14 cellular contexts compared by ENCODE assay signal in genomic region chr2:120528051-120528692, GRCh38.
A peak's percentile ranks its signal among the peaks of the same experiment; 100 is the strongest.
DNase-seq lines count a peak whose midpoint lies in the region; ATAC-seq and TF ChIP-seq lines count a peak whose summit lies in the region.
"Had no signal": no experiment of that assay in that cellular context is flagged by ENCODE, and none has a peak within 500 bp of the region (broad histone marks: within the 10 kb centered on the region; RNA-seq: fewer than 3 reads in every experiment).

No MANE protein-coding gene starts in this region.

- ATAC-seq in HG02938 (IDR thresholded peaks at IDR 0.05; ENCODE audit: unreplicated experiment) (no peak), GM19328 (IDR thresholded peaks at IDR 0.05; ENCODE audit: unreplicated experiment) (no peak)
- ATAC-seq: CD8-positive, alpha-beta T cell had no signal

- H3K36me3 ChIP-seq in BLaER1, result no peaks in the 10 kb centered on the region
- H3K36me3 ChIP-seq: BE2C had no signal

- H3K4me1 ChIP-seq in BLaER1, result peaks cover 22% of the 10 kb centered on the region
- H3K4me1 ChIP-seq: BE2C had no signal

- intact Hi-C loops in posterior vena cava (cut with DNase I), result no loop called here

- no peak overlapping the region for H3K9ac ChIP-seq in BLaER1

- no peak overlapping the region for H3K4me3 ChIP-seq in BLaER1
- H3K4me3 ChIP-seq in epithelial cell of esophagus (ENCODE audit: low read length), result no peak overlapping the region

- no peaks in the 10 kb centered on the region for H4K20me1 ChIP-seq in BLaER1

- TF ChIP-seq CTCF in epithelial cell of esophagus (IDR thresholded peaks at IDR 0.05; ENCODE audit: insufficient read depth, low read depth, low read length, missing control alignments), result no peak

- DNase-seq in LHCN-M2 (ENCODE audit: low read depth) (peak; percentile 35), epithelial cell of esophagus (ENCODE audit: low read depth) (peak; percentile 34), posterior vena cava (ENCODE audit: low spot score) (peak; percentile 65)
- no peak for DNase-seq in activated CD4-positive, CD25-positive, alpha-beta regulatory T cell treated with anti-CD3 and anti-CD28 coated beads, Interleukin-2, amount 50 U/mL, for 72 hours
- DNase-seq: BE2C; CD8-positive, alpha-beta T cell; DND-41; GF-D8; NCI-H1048; NCI-H774; SHP77 had no signal

- H3K4me2 ChIP-seq in BLaER1, result peak overlapping the region; percentile 14; the same call in 1 of the 2 replicates

- H3K9me3 ChIP-seq in BLaER1, result peaks cover 29% of the 10 kb centered on the region
- H3K9me3 ChIP-seq: BE2C had no signal

- H3K27ac ChIP-seq in BLaER1, result no peak overlapping the region

- no peaks in the 10 kb centered on the region for H3K27me3 ChIP-seq in BLaER1
- H3K27me3 ChIP-seq: BE2C had no signal
